In genomic region chr20:49687595-49688567, GRCh38 we compare ENCODE assay signal across 14 cellular contexts. TPM values are rescaled to one million over a fixed set of nuclear protein-coding genes. Genes with fewer than 3 reads are reported as not detected.
DNase-seq lines count a peak whose midpoint lies in the region; ATAC-seq and TF ChIP-seq lines count a peak whose summit lies in the region.
"Had no signal": no experiment of that assay in that cellular context is flagged by ENCODE, and none has a peak within 500 bp of the region (broad histone marks: within the 10 kb centered on the region; RNA-seq: fewer than 3 reads in every experiment).

No MANE protein-coding gene starts in this region.

- ATAC-seq in GM19035 (IDR thresholded peaks at IDR 0.05; ENCODE audit: unreplicated experiment), result peak; percentile 48
- no peak for ATAC-seq in gastrocnemius medialis
- ATAC-seq in HG02852 (IDR thresholded peaks at IDR 0.05; ENCODE audit: unreplicated experiment), result no peak
- ATAC-seq: activated T-cell treated with anti-CD3 and anti-CD28 coated beads, Interleukin-2, amount 50 U/mL, for 4 hours; foreskin keratinocyte had no signal

- no peak for TF ChIP-seq CTCF in RWPE1 (conservative IDR thresholded peaks at IDR 0.05; ENCODE audit: low read depth)
- no peak for TF ChIP-seq CTCF in hepatocyte (IDR thresholded peaks at IDR 0.05; ENCODE audit: poor library complexity)
- no peak for TF ChIP-seq CTCF in gastrocnemius medialis (IDR thresholded peaks at IDR 0.05 in 4 of 5, conservative IDR thresholded peaks at IDR 0.05 in 1 of 5)
- no peak for TF ChIP-seq CTCF in lower leg skin (IDR thresholded peaks at IDR 0.05)

- in situ Hi-C loops in gastrocnemius medialis (cut with MboI; ENCODE audit: low sequenced_read_pairs in 4 of 4), result no loop called here

- H3K4me3 ChIP-seq in hepatocyte (no peak overlapping the region), gastrocnemius medialis (no peak overlapping the region), lower leg skin (ENCODE audit: low read depth, poor library complexity, severe bottlenecking) (no peak overlapping the region)

- POLR2A ChIA-PET in RWPE1 (lab: Yijun Ruan, JAX; ENCODE audit: low non-redundant PET), result no interaction called here

- H3K36me3 ChIP-seq in hepatocyte (replicated peaks; ENCODE audit: insufficient read depth, low read depth), result no peaks in the 10 kb centered on the region
- H3K36me3 ChIP-seq in gastrocnemius medialis, result no peaks in the 10 kb centered on the region

- peaks cover 97% of the 10 kb centered on the region for H3K79me2 ChIP-seq in hepatocyte

- intact Hi-C loops in gastrocnemius medialis (cut with DNase I; ENCODE audit: low total_unique reads) (loop anchor here (5.0 kb wide), 1 partner anchor 84 kb away; no protein-coding TSS in a partner anchor), lower leg skin (cut with DNase I; ENCODE audit: low total_unique reads) (no loop called here)

- no peaks in the 10 kb centered on the region for H3K9me3 ChIP-seq in hepatocyte (ENCODE audit: low read depth)
- no peaks in the 10 kb centered on the region for H3K9me3 ChIP-seq in gastrocnemius medialis

- CTCF ChIA-PET in RWPE1 (lab: Yijun Ruan, JAX), result no interaction called here

- no peak overlapping the region for H2AFZ ChIP-seq in hepatocyte

- no peaks in the 10 kb centered on the region for H3K27me3 ChIP-seq in hepatocyte
- no peaks in the 10 kb centered on the region for H3K27me3 ChIP-seq in gastrocnemius medialis
- H3K27me3 ChIP-seq: foreskin keratinocyte had no signal

- H3K4me2 ChIP-seq in hepatocyte, result no peak overlapping the region

- H3K27ac ChIP-seq in RWPE1 (peak overlapping the region; percentile 13; the same call in 1 of the 2 replicates), hepatocyte (peak overlapping the region; percentile 65), gastrocnemius medialis (peak overlapping the region; percentile 68 to 91 (median 82))
- H3K27ac ChIP-seq: foreskin keratinocyte had no signal

- no peaks in the 10 kb centered on the region for H3K9me2 ChIP-seq in hepatocyte (replicated peaks; ENCODE audit: insufficient read depth)

- DNase-seq in RWPE1 (ENCODE audit: low spot score) (no peak), hepatocyte (ENCODE audit: low spot score) (no peak), gastrocnemius medialis (no peak), T-helper 1 cell (no peak), lower leg skin (ENCODE audit: low spot score in 2 of 2) (no peak)
- DNase-seq in activated CD4-positive, alpha-beta T cell treated with anti-CD3 and anti-CD28 coated beads for 1 hour, result no peak
- DNase-seq: activated T-cell treated with anti-CD3 and anti-CD28 coated beads, Interleukin-2, amount 50 U/mL, for 4 hours; central memory CD4-positive, alpha-beta T cell; DMS53; foreskin keratinocyte; mammary epithelial cell; NCI-H1092 had no signal

- H3K4me1 ChIP-seq in hepatocyte (ENCODE audit: insufficient read depth) (peaks cover 33% of the 10 kb centered on the region), gastrocnemius medialis (peaks cover 86 to 89% of the 10 kb centered on the region in 2 donors)

- peaks cover 4% of the 10 kb centered on the region for H4K20me1 ChIP-seq in hepatocyte (ENCODE audit: insufficient read depth, poor library complexity, severe bottlenecking)

- 77% methylated on average over 4 of the region's 4 CpGs for WGBS in hepatocyte (ENCODE audit: low lambda C conversion rate, missing lambda C conversion rate)
- 58 to 61% methylated on average over 4 of the region's 4 CpGs for WGBS in lower leg skin, 2 donors

- no peak for TF ChIP-seq POLR2A in gastrocnemius medialis (IDR thresholded peaks at IDR 0.05)
- TF ChIP-seq POLR2A in lower leg skin (IDR thresholded peaks at IDR 0.05), result no peak

RNA-seq across cellular contexts. Expression of gene B4GALT5, which starts 25.8 kb away (rescaled TPM):
- total RNA-seq in hepatocyte, result 41.8 and 42.5 TPM in 2 replicates
- polyA plus RNA-seq in hepatocyte, result 12.0 and 12.9 TPM in 2 replicates
- total RNA-seq in gastrocnemius medialis, result 10 to 100 TPM; 27.6 to 75.2 (median 56.4) TPM
- 10 to 100 TPM in 1 of 4 donors, 1 to 10 TPM in 3; 4.2 to 10.3 (median 7.1) TPM for total RNA-seq in lower leg skin

Comparison
In these comparisons a context has a peak if more than half of its experiments do, and no peak if none do; other contexts are left out.
1. H3K27ac ChIP-seq: peak in every context shown above with its lines; median percentile 82 in gastrocnemius medialis; 65 in hepatocyte; 13 in RWPE1.